Comparison of ENCODE assay signal across 29 cellular contexts in genomic region chr4:31298737-31299136, GRCh38.
"Had no signal": no experiment of that assay in that cellular context is flagged by ENCODE, and none has a peak within 500 bp of the region (broad histone marks: within the 10 kb centered on the region; RNA-seq: fewer than 3 reads in every experiment).

No MANE protein-coding gene starts in this region.

- H3K27me3 ChIP-seq: ascending aorta, cardiac muscle cell had no signal

- H3K9me3 ChIP-seq: ascending aorta had no signal

- FAIRE-seq: bronchial epithelial cell, TTC549 had no signal

- H3K27ac ChIP-seq: ascending aorta, cardiac muscle cell, VCaP had no signal

- H3K4me3 ChIP-seq: ascending aorta, cardiac muscle cell had no signal

- H3K4me1 ChIP-seq: ascending aorta had no signal

- ATAC-seq: activated CD8-positive, alpha-beta memory T cell treated with anti-CD3 and anti-CD28 coated beads, Interleukin-2, amount 10 ng/mL, durations not matched to agents 7 days and 5 days; activated CD8-positive, alpha-beta T cell treated with anti-CD3 and anti-CD28 coated beads, Interleukin-2, amount 10 ng/mL, durations not matched to agents 7 days and 5 days; activated naive CD8-positive, alpha-beta T cell treated with anti-CD3 and anti-CD28 coated beads, Interleukin-2, amount 50 U/mL, for 24 hours had no signal

- DNase-seq: activated B cell treated with CpG ODN at 0.5 μM for 24 hours; activated CD4-positive, alpha-beta memory T cell treated with anti-CD3 and anti-CD28 coated beads, Interleukin-2, amount 10 ng/mL, durations not matched to agents 7 days and 5 days; activated CD4-positive, alpha-beta T cell treated with anti-CD3 and anti-CD28 coated beads for 48 hours; activated CD4-positive, alpha-beta T cell treated with anti-CD3 and anti-CD28 coated beads, Interleukin-2, amount 10 ng/mL, durations not matched to agents 7 days and 5 days; activated CD4-positive, alpha-beta T cell treated with anti-CD3 and anti-CD28 coated beads, Interleukin-2, amount 50 U/mL, for 48 hours; activated CD4-positive, CD25-positive, alpha-beta regulatory T cell treated with anti-CD3 and anti-CD28 coated beads, Interleukin-2, amount 50 U/mL, for 72 hours; activated CD8-positive, alpha-beta memory T cell treated with anti-CD3 and anti-CD28 coated beads for 24 hours; activated CD8-positive, alpha-beta memory T cell treated with anti-CD3 and anti-CD28 coated beads, Interleukin-2, amount 10 ng/mL, durations not matched to agents 7 days and 5 days; activated CD8-positive, alpha-beta memory T cell treated with anti-CD3 and anti-CD28 coated beads, Interleukin-2, amount 50 U/mL, for 48 hours; activated CD8-positive, alpha-beta T cell treated with anti-CD3 and anti-CD28 coated beads, Interleukin-2, amount 10 ng/mL, durations not matched to agents 7 days and 5 days; activated effector memory CD4-positive, alpha-beta T cell treated with Interleukin-2 at 50 U/mL for 16 hours; activated gamma-delta T cell; activated naive CD4-positive, alpha-beta T cell treated with anti-CD3 and anti-CD28 coated beads, Interleukin-2, amount 10 ng/mL, durations not matched to agents 7 days and 5 days; activated naive CD4-positive, alpha-beta T cell treated with Interleukin-2 at 50 U/mL for 16 hours; activated naive CD8-positive, alpha-beta T cell treated with anti-CD3 and anti-CD28 coated beads, Interleukin-2, amount 10 ng/mL, durations not matched to agents 7 days and 5 days; activated naive CD8-positive, alpha-beta T cell treated with anti-CD3 and anti-CD28 coated beads, Interleukin-2, amount 50 U/mL, for 24 hours; activated T-cell treated with anti-CD3 and anti-CD28 coated beads, Interleukin-2, amount 50 U/mL, for 24 hours; activated T-cell treated with anti-CD3 and anti-CD28 coated beads, Interleukin-2, amount 50 U/mL, for 48 hours; amygdala; anterior cingulate cortex; caudate nucleus; cerebellar nuclear complex; T-helper 2 cell; T-helper 9 cell had no signal

- H3K36me3 ChIP-seq: ascending aorta, cardiac muscle cell had no signal
